In the genomic region with DNA sequence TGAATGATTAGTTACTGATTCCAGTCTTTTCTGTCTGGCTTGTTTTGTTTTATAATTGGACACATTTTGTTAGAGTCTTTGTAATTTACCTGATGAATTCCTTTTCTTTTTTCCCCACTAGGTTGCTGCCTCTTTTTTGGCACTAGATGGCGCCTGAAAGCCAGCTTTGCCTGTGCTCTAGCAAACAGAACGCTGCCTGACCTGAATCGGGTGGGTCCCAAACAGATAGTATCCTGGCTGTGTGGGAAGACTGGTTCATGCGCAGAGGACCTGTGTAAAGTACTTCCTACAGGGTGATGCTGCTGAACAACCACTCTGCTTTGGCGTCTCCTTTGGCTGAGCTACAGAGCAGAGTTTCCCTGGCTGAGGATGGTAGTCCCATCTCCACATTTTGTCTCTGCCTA, we compare ENCODE assay signal across 8 cellular contexts.
DNase-seq lines count a peak whose midpoint lies in the region; ATAC-seq, FAIRE-seq and TF ChIP-seq lines count a peak whose summit lies in the region.

No MANE protein-coding gene starts in this region.

- no peaks in the 10 kb centered on the region for H3K27me3 ChIP-seq in H9 (ENCODE audit: insufficient read depth, low read length)
- no peaks in the 10 kb centered on the region for H3K27me3 ChIP-seq in GM12878 (replicated peaks in 1 of 2; ENCODE audit: control insufficient read depth in 2 of 2, insufficient read depth in 2 of 2, low read length in 1 of 2)
- H3K27me3 ChIP-seq in tibial artery, result no peaks in the 10 kb centered on the region

- no peak overlapping the region for H2BK12ac ChIP-seq in H9 (ENCODE audit: insufficient read length, low read depth, low read length)

- CTCF ChIA-PET in OCI-LY7 (lab: Charles Lee; ENCODE audit: unreplicated experiment) (interaction anchor here (1.2 kb wide), 1 partner anchor 289 kb away, joined by 4 read pairs; no protein-coding TSS in a partner anchor), GM12878 (lab: Yijun Ruan, JAX) (interaction anchor here (0.9 to 2.2 kb wide), 7 partner anchors 10 to 382 kb away, joined by 3 to 7 read pairs (median 4); no protein-coding TSS in a partner anchor)

- H3K27ac Mint-ChIP-seq in H9 (no peak overlapping the region), nephron progenitor cell (no peak overlapping the region)

- no peaks in the 10 kb centered on the region for H4K20me1 ChIP-seq in H9 (ENCODE audit: control insufficient read depth, insufficient read depth, insufficient read length)
- no peaks in the 10 kb centered on the region for H4K20me1 ChIP-seq in OCI-LY7 (ENCODE audit: insufficient read depth, low read length)
- no peaks in the 10 kb centered on the region for H4K20me1 ChIP-seq in GM12878 (ENCODE audit: control insufficient read depth, insufficient read depth)

- H2AK5ac ChIP-seq in H9 (ENCODE audit: insufficient read length, low read length), result no peak overlapping the region

- SMC1A ChIA-PET in GM12878 (lab: Charles Lee; ENCODE audit: uncharacterized antibody, unreplicated experiment), result interaction anchor here (1.1 to 1.5 kb wide), 4 partner anchors 23 to 294 kb away, joined by 3 to 5 read pairs (median 3); no protein-coding TSS in a partner anchor

- BruUV-seq in OCI-LY7 (replicated peaks; lab: Mats Ljungman, UMichigan), result no TSS peak
- BruUV-seq in GM12878 (replicated peaks; lab: Mats Ljungman, UMichigan), result no TSS peak

- H3K79me2 ChIP-seq in H9 (ENCODE audit: insufficient read depth, low read length) (no peaks in the 10 kb centered on the region), OCI-LY7 (ENCODE audit: insufficient read depth, low read depth, low read length) (no peaks in the 10 kb centered on the region), GM12878 (ENCODE audit: control insufficient read depth, insufficient read depth, low read length) (no peaks in the 10 kb centered on the region)

- peak; percentile 82 for TF ChIP-seq RAD21 in GM12878 (IDR thresholded peaks at IDR 0.05; ENCODE audit: insufficient read depth, low read depth, low read length)

- H4K91ac ChIP-seq in H9 (ENCODE audit: insufficient read length, low read depth, low read length), result no peak overlapping the region

- no peak for TF ChIP-seq POLR2A in GM12878 (IDR thresholded peaks at IDR 0.05; ENCODE audit: low read depth, low read length)

- no peak overlapping the region for H2BK20ac ChIP-seq in H9 (ENCODE audit: low read depth, low read length, poor library complexity, severe bottlenecking)

- no peaks in the 10 kb centered on the region; the same call in 1 of the 2 replicates for H3K27me3 Mint-ChIP-seq in H9 (ENCODE audit: low read depth)
- H3K27me3 Mint-ChIP-seq in nephron progenitor cell (ENCODE audit: low read depth, poor library complexity), result peaks cover 6% of the 10 kb centered on the region

- peak; percentile 87 for TF ChIP-seq CTCF in H9 (conservative IDR thresholded peaks at IDR 0.05)
- peak; percentile 98 for TF ChIP-seq CTCF in OCI-LY7 (conservative IDR thresholded peaks at IDR 0.05; ENCODE audit: low read length)
- TF ChIP-seq CTCF in GM12878 (IDR thresholded peaks at IDR 0.05 in 2 of 3, conservative IDR thresholded peaks at IDR 0.05 in 1 of 3; ENCODE audit: control insufficient read depth in 2 of 3, extremely low read depth in 1 of 3, insufficient read depth in 1 of 3, low read depth in 3 of 3, low read length in 3 of 3), result peak; percentile 52 to 69 (median 54); a peak in 4 of 6 replicates
- TF ChIP-seq CTCF in nephron progenitor cell (IDR thresholded peaks at IDR 0.05), result peak; percentile 35
- peak in 1 of 2 experiments; percentile 5 for TF ChIP-seq CTCF in tibial artery (IDR thresholded peaks at IDR 0.05)

- in situ Hi-C loops in GM12878 (cut with MboI), result no loop called here

- H3K79me1 ChIP-seq in H9 (ENCODE audit: insufficient read depth, low read depth, low read length, poor library complexity, severe bottlenecking), result no peaks in the 10 kb centered on the region

- no peak overlapping the region for H3K18ac ChIP-seq in H9 (ENCODE audit: insufficient read length, low read depth, low read length)

- FAIRE-seq in GM12878 (lab: Jason Lieb, UNC), result no peak

- H3K36me3 ChIP-seq in OCI-LY7 (ENCODE audit: insufficient read depth, low read length), result 0 out of 2 replicates have a peak, but pooled peaks cover 3% of the 10 kb centered on the region
- H3K36me3 ChIP-seq in GM12878 (ENCODE audit: control insufficient read depth in 2 of 2, insufficient read depth in 2 of 2, low read length in 1 of 2), result no peaks in the 10 kb centered on the region
- no peaks in the 10 kb centered on the region for H3K36me3 ChIP-seq in tibial artery

- H3T11ph ChIP-seq in H9 (ENCODE audit: low read length), result no peak overlapping the region

- H3K4me3 Mint-ChIP-seq in H9 (no peak overlapping the region), nephron progenitor cell (no peak overlapping the region)

- peak; percentile 34 for DNase-seq in Daoy (ENCODE audit: low read depth)
- peak; percentile 64 for DNase-seq in H9
- DNase-seq in OCI-LY7 (ENCODE audit: low spot score), result peak; percentile 84
- peak; percentile 30 for DNase-seq in GM12878 (ENCODE audit: low read depth, low spot score)
- peak; percentile 16 for DNase-seq in nephron progenitor cell
- no peak for DNase-seq in tibial artery
- no peak for DNase-seq in AG08396 (ENCODE audit: low spot score)

- no peak for TF ChIP-seq EP300 in GM12878 (IDR thresholded peaks at IDR 0.05; ENCODE audit: borderline replicate concordance in 1 of 2, control insufficient read depth in 1 of 2, low read depth in 2 of 2, low read length in 2 of 2)

- H3K36me3 Mint-ChIP-seq in H9 (ENCODE audit: insufficient read depth in 1 of 3, low read depth in 3 of 3) (peaks cover 13 to 40% (median 18%) of the 10 kb centered on the region in 3 experiments), nephron progenitor cell (ENCODE audit: low read depth) (peaks cover 5% of the 10 kb centered on the region)

- POLR2A ChIA-PET in OCI-LY7 (lab: Charles Lee), result interaction anchor here (0.6 to 2.0 kb wide), 3 partner anchors 21 to 286 kb away, joined by 3 to 11 read pairs (median 4); no protein-coding TSS in a partner anchor
- POLR2A ChIA-PET in GM12878 (lab: Charles Lee), result no interaction called here

- no peak overlapping the region for H2BK15ac ChIP-seq in H9 (ENCODE audit: low read depth, low read length)

- H3K4ac ChIP-seq in H9 (ENCODE audit: low read depth, low read length), result no peak overlapping the region

- RAD21 ChIA-PET in GM12878 (lab: Charles Lee; ENCODE audit: unreplicated experiment), result interaction anchor here (0.6 to 3.2 kb wide), 7 partner anchors 55 to 294 kb away, joined by 3 to 12 read pairs (median 3); no protein-coding TSS in a partner anchor

- H2BK120ac ChIP-seq in H9 (ENCODE audit: low read depth, low read length, poor library complexity, severe bottlenecking), result no peak overlapping the region

- no peak overlapping the region for H4K8ac ChIP-seq in H9 (replicated peaks; ENCODE audit: insufficient read length, low read depth, low read length)

- H3K23ac ChIP-seq in H9 (ENCODE audit: insufficient read length, low read depth, low read length), result no peak overlapping the region

- H3K9me3 ChIP-seq in H9 (ENCODE audit: control insufficient read depth, low read depth, low read length) (no peaks in the 10 kb centered on the region), OCI-LY7 (ENCODE audit: low read length) (peaks cover 39% of the 10 kb centered on the region), GM12878 (replicated peaks; ENCODE audit: control insufficient read depth, insufficient read depth, low read length) (peaks cover 18% of the 10 kb centered on the region), tibial artery (peaks cover 3 to 49% (median 14%) of the 10 kb centered on the region in 3 donors)

- H3K9me2 ChIP-seq in OCI-LY7 (ENCODE audit: insufficient read depth, low read length), result no peaks in the 10 kb centered on the region

- H3K4me1 ChIP-seq in H9 (ENCODE audit: insufficient read depth, low read length), result no peaks in the 10 kb centered on the region
- H3K4me1 ChIP-seq in OCI-LY7 (ENCODE audit: insufficient read depth, low read length, poor library complexity, severe bottlenecking), result no peaks in the 10 kb centered on the region
- no peaks in the 10 kb centered on the region for H3K4me1 ChIP-seq in GM12878 (ENCODE audit: control insufficient read depth, insufficient read depth, low read length)
- H3K4me1 ChIP-seq in tibial artery, result no peaks in the 10 kb centered on the region

- H3K27ac ChIP-seq in H9 (ENCODE audit: insufficient read length, low read depth, low read length), result no peak overlapping the region
- no peak overlapping the region for H3K27ac ChIP-seq in OCI-LY7 (ENCODE audit: low read depth, low read length, poor library complexity, severe bottlenecking)
- H3K27ac ChIP-seq in GM12878 (ENCODE audit: control insufficient read depth, insufficient read depth), result no peak overlapping the region
- H3K27ac ChIP-seq in tibial artery, result no peak overlapping the region

- intact Hi-C loops in OCI-LY7 (cut with micrococcal nuclease; ENCODE audit: unreplicated experiment), result loop anchor here (1.0 to 5.0 kb wide), 3 partner anchors 290 to 1069 kb away; no protein-coding TSS in a partner anchor
- intact Hi-C loops in GM12878 (cut with micrococcal nuclease; ENCODE audit: unreplicated experiment), result loop anchor here (1.0 to 2.0 kb wide), 2 partner anchors 290 to 370 kb away; no protein-coding TSS in a partner anchor
- intact Hi-C loops in tibial artery (cut with DNase I; ENCODE audit: low total_unique reads), result no loop called here

- H3K4me2 ChIP-seq in H9 (ENCODE audit: insufficient read depth, insufficient read length, low read length) (no peak overlapping the region), OCI-LY7 (ENCODE audit: low read length) (no peak overlapping the region), GM12878 (ENCODE audit: control insufficient read depth, insufficient read depth) (no peak overlapping the region)

- H3K9ac ChIP-seq in H9 (ENCODE audit: extremely low read depth, insufficient read length, low read length) (no peak overlapping the region), GM12878 (ENCODE audit: control insufficient read depth, insufficient read depth, low read length) (no peak overlapping the region)

- no peak overlapping the region for H4K5ac ChIP-seq in H9 (ENCODE audit: insufficient read length, low read depth, low read length)

- H3K14ac ChIP-seq in H9 (ENCODE audit: insufficient read depth, low read length), result no peak overlapping the region

- no peak overlapping the region for H2BK5ac ChIP-seq in H9 (ENCODE audit: insufficient read length, low read length)

- H3K56ac ChIP-seq in H9 (ENCODE audit: insufficient read length, low read depth, low read length), result no peak overlapping the region

- H3K4me1 Mint-ChIP-seq in H9 (no peaks in the 10 kb centered on the region), nephron progenitor cell (no peaks in the 10 kb centered on the region)

- no peak overlapping the region for H3K4me3 ChIP-seq in OCI-LY7 (ENCODE audit: low read depth, low read length, poor library complexity, severe bottlenecking)
- no peak overlapping the region for H3K4me3 ChIP-seq in GM12878
- no peak overlapping the region for H3K4me3 ChIP-seq in tibial artery

- no CpG with 5 or more reads among the region's 5 CpGs for WGBS in H9 (ENCODE audit: extremely low coverage, insufficient read length, low lambda C conversion rate)
- WGBS in GM12878 (ENCODE audit: insufficient coverage, insufficient replicate concordance, low lambda C conversion rate, missing lambda C conversion rate), result 71% methylated on average over 5 of the region's 5 CpGs

- no peaks in the 10 kb centered on the region for H3K23me2 ChIP-seq in H9 (ENCODE audit: insufficient read length, low read depth, low read length, poor library complexity, severe bottlenecking)

- H2AFZ ChIP-seq in H9 (ENCODE audit: low read length) (no peak overlapping the region), OCI-LY7 (ENCODE audit: low read length) (peak overlapping the region; percentile 26; the same call in 1 of the 2 replicates), GM12878 (ENCODE audit: control insufficient read depth, low read depth, low read length) (no peak overlapping the region; the same call in 1 of the 2 replicates)

- H3K9me3 Mint-ChIP-seq in H9 (peaks cover 58 to 67% of the 10 kb centered on the region in 2 experiments), nephron progenitor cell (peaks cover 73% of the 10 kb centered on the region)

- ATAC-seq in GM12878 (peak; percentile 80), HG02642 (IDR thresholded peaks at IDR 0.05; ENCODE audit: poor library complexity, unreplicated experiment) (no peak)

Comparison
In these comparisons a context has a peak if more than half of its experiments do, and no peak if none do; other contexts are left out.
1. DNase-seq: peak in Daoy (single experiment), H9 (single experiment), OCI-LY7 (single experiment), GM12878 (single experiment) and nephron progenitor cell (single experiment); none in tibial artery (0 of 2) and AG08396 (single experiment).